In the genomic region with DNA sequence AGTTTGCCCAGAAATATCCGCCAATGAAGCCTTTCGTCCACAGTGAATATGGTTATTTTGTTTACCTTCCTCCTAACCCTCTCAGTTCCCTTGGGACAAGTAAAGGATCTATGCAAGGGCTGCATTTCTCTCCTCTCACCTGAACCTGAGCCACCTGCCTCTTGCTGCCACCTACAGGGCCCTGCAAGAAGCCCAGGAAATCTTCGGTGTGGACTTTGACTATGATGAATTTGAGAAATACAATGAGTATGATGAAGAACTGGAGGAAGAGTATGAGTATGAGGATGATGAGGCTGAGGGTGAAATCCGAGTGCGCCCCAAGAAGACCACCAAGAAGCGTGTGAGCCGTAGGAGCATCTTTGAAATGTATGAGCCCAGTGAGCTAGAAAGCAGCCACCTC, we compare ENCODE assay signal across 2 cellular contexts.
A peak's percentile ranks its signal among the peaks of the same experiment; 100 is the strongest.
TF ChIP-seq lines count a peak whose summit lies in the region.

No MANE protein-coding gene starts in this region.

TF ChIP-seq in HEK293, 187 proteins besides CTCF, POLR2A, EP300 and RAD21:
- TF ChIP-seq, protein P1, sequence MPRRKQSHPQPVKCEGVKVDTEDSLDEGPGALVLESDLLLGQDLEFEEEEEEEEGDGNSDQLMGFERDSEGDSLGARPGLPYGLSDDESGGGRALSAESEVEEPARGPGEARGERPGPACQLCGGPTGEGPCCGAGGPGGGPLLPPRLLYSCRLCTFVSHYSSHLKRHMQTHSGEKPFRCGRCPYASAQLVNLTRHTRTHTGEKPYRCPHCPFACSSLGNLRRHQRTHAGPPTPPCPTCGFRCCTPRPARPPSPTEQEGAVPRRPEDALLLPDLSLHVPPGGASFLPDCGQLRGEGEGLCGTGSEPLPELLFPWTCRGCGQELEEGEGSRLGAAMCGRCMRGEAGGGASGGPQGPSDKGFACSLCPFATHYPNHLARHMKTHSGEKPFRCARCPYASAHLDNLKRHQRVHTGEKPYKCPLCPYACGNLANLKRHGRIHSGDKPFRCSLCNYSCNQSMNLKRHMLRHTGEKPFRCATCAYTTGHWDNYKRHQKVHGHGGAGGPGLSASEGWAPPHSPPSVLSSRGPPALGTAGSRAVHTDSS (tag by site-specific recombination; IDR thresholded peaks at IDR 0.05) = peak; percentile 74
- TF ChIP-seq ZNF239 (tag by site-specific recombination; IDR thresholded peaks at IDR 0.05) (peak; percentile 85), ZNF398 (tag by site-specific recombination; IDR thresholded peaks at IDR 0.05) (no peak)

TF ChIP-seq in SK-N-SH, 30 proteins besides CTCF, POLR2A, EP300 and RAD21 (continued from another document):
- TF ChIP-seq, protein P2, sequence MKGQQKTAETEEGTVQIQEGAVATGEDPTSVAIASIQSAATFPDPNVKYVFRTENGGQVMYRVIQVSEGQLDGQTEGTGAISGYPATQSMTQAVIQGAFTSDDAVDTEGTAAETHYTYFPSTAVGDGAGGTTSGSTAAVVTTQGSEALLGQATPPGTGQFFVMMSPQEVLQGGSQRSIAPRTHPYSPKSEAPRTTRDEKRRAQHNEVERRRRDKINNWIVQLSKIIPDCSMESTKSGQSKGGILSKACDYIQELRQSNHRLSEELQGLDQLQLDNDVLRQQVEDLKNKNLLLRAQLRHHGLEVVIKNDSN (IDR thresholded peaks at IDR 0.05; ENCODE audit: borderline replicate concordance, low read depth) = no peak
- TF ChIP-seq RFX5 (IDR thresholded peaks at IDR 0.05; ENCODE audit: low read length) = no peak
- no peak for TF ChIP-seq RCOR1 (IDR thresholded peaks at IDR 0.05; ENCODE audit: low read length)
- no peak for TF ChIP-seq SIN3A (IDR thresholded peaks at IDR 0.05; ENCODE audit: borderline replicate concordance, low read depth, low read length)
- TF ChIP-seq TEAD4 (IDR thresholded peaks at IDR 0.05; ENCODE audit: borderline replicate concordance, insufficient read depth) = no peak
- no peak for TF ChIP-seq JUND (IDR thresholded peaks at IDR 0.05)
- TF ChIP-seq GATA2 (CRISPR knock-in tag; IDR thresholded peaks at IDR 0.05) = no peak
- TF ChIP-seq FOXM1 (IDR thresholded peaks at IDR 0.05; ENCODE audit: low read depth) = no peak
- TF ChIP-seq FOSL2 (IDR thresholded peaks at IDR 0.05; ENCODE audit: borderline replicate concordance, low read depth) = no peak
- TF ChIP-seq NRF1 (IDR thresholded peaks at IDR 0.05; ENCODE audit: low read depth, low read length) = no peak
- TF ChIP-seq, protein P3, sequence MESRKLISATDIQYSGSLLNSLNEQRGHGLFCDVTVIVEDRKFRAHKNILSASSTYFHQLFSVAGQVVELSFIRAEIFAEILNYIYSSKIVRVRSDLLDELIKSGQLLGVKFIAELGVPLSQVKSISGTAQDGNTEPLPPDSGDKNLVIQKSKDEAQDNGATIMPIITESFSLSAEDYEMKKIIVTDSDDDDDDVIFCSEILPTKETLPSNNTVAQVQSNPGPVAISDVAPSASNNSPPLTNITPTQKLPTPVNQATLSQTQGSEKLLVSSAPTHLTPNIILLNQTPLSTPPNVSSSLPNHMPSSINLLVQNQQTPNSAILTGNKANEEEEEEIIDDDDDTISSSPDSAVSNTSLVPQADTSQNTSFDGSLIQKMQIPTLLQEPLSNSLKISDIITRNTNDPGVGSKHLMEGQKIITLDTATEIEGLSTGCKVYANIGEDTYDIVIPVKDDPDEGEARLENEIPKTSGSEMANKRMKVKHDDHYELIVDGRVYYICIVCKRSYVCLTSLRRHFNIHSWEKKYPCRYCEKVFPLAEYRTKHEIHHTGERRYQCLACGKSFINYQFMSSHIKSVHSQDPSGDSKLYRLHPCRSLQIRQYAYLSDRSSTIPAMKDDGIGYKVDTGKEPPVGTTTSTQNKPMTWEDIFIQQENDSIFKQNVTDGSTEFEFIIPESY (IDR thresholded peaks at IDR 0.05; ENCODE audit: borderline replicate concordance, low read depth) = no peak
- no peak for TF ChIP-seq REST (IDR thresholded peaks at IDR 0.05; ENCODE audit: low read depth, low read length)
- TF ChIP-seq NFIC (IDR thresholded peaks at IDR 0.05; ENCODE audit: borderline replicate concordance) = no peak
- no peak for TF ChIP-seq FOXJ3 (CRISPR knock-in tag; IDR thresholded peaks at IDR 0.05)
- no peak for TF ChIP-seq EZH2phosphoT487 (IDR thresholded peaks at IDR 0.05; ENCODE audit: borderline replicate concordance, low read depth)
- TF ChIP-seq POLR2AphosphoS5 (IDR thresholded peaks at IDR 0.05; ENCODE audit: low read depth, low read length) = no peak
- TF ChIP-seq, protein P4, sequence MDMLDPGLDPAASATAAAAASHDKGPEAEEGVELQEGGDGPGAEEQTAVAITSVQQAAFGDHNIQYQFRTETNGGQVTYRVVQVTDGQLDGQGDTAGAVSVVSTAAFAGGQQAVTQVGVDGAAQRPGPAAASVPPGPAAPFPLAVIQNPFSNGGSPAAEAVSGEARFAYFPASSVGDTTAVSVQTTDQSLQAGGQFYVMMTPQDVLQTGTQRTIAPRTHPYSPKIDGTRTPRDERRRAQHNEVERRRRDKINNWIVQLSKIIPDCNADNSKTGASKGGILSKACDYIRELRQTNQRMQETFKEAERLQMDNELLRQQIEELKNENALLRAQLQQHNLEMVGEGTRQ (IDR thresholded peaks at IDR 0.05; ENCODE audit: borderline replicate concordance, low read depth, low read length) = no peak
- no peak for TF ChIP-seq RXRA (IDR thresholded peaks at IDR 0.05; ENCODE audit: borderline replicate concordance, low read depth)
- no peak for TF ChIP-seq ELF1 (IDR thresholded peaks at IDR 0.05)
